In the genomic region with DNA sequence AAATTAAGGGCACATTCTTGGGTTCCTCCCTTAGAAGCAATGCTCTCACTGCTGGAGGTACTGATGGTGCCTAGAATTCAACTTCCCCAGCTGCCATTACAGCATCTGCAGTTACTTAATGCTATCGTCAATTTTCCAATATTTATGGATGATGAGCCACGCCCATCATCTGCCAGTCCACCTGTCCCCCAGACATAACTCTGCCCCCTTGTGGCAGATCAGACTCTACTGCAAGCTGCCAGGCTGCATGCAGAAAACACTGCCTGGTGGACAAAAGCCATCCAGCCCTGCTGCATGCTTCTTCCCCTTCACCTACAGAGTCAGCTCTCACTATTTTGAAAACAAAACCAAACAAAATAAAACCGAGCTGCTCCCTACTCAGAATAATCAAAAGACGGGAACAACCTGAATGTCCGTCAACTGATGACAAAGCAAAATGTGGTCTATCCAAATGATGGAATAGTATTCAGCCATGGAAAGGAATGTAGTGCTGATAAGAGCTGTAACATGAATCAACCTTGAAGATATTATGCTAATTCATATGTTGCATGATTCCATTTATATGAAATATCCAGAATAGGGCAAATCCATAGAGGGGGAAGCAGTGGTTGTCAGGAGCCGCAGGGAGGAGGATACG, we compare ENCODE assay signal across 8 cellular contexts.
DNase-seq lines count a peak whose midpoint lies in the region; ATAC-seq and TF ChIP-seq lines count a peak whose summit lies in the region.

No MANE protein-coding gene starts in this region.

- intact Hi-C loops in psoas muscle (cut with DNase I): loop anchor here (2.0 to 10.0 kb wide), 3 partner anchors 62 to 114 kb away; no protein-coding TSS in a partner anchor
- intact Hi-C loops in tibial artery (cut with DNase I; ENCODE audit: low total_unique reads): no loop called here

- no peaks in the 10 kb centered on the region for H3K4me1 ChIP-seq in endodermal cell (ENCODE audit: control insufficient read depth, insufficient read depth, low read length)
- peaks cover 50% of the 10 kb centered on the region for H3K4me1 ChIP-seq in psoas muscle
- peaks cover 0 to 5% (median 0%) of the 10 kb centered on the region in 4 donors for H3K4me1 ChIP-seq in tibial artery

- H3K27ac ChIP-seq in endodermal cell (ENCODE audit: low read depth, low read length): no peak overlapping the region
- peak overlapping the region; percentile 84 for H3K27ac ChIP-seq in psoas muscle
- H3K27ac ChIP-seq in tibial artery: no peak overlapping the region

- DNase-seq in SIG-M5 treated with dmso at 0.1 percent for 504 hours (lab: John Stamatoyannopoulos, UW; ENCODE audit: unreplicated experiment) (peak; percentile 52), SIG-M5 (lab: John Stamatoyannopoulos, UW) (no peak), HUDEP-2 (lab: John Stamatoyannopoulos, UW; ENCODE audit: unreplicated experiment in 76 of 76) (peak in 46 of 76 experiments; percentile 1 to 71 (median 23)), SHP77 treated with DMSO at 0.1 percent for 48 hours (lab: John Stamatoyannopoulos, UW) (peak; percentile 88), endodermal cell (peak; percentile 83), psoas muscle (no peak), tibial artery (no peak)

- H3K9ac ChIP-seq in endodermal cell (ENCODE audit: extremely low read depth, low read length, poor library complexity, severe bottlenecking): no peak overlapping the region

- H3K36me3 ChIP-seq in endodermal cell (ENCODE audit: control insufficient read depth, insufficient read depth, low read length): no peaks in the 10 kb centered on the region
- no peaks in the 10 kb centered on the region for H3K36me3 ChIP-seq in psoas muscle (ENCODE audit: insufficient read depth in 1 of 2, low read depth in 1 of 2)
- H3K36me3 ChIP-seq in tibial artery: no peaks in the 10 kb centered on the region

- ATAC-seq in GM21576 (IDR thresholded peaks at IDR 0.05; ENCODE audit: unreplicated experiment) (peak; percentile 77), psoas muscle (peak; percentile 63 to 74 (median 71))

- H3K9me3 Mint-ChIP-seq in endodermal cell: no peaks in the 10 kb centered on the region

- H3K36me3 Mint-ChIP-seq in endodermal cell (ENCODE audit: low read depth): no peaks in the 10 kb centered on the region

- no peaks in the 10 kb centered on the region for H3K9me3 ChIP-seq in endodermal cell (ENCODE audit: control insufficient read depth, low read length)
- no peaks in the 10 kb centered on the region for H3K9me3 ChIP-seq in psoas muscle
- H3K9me3 ChIP-seq in tibial artery: no peaks in the 10 kb centered on the region

- no peak overlapping the region for H3K4me3 ChIP-seq in endodermal cell (ENCODE audit: low read length)
- peak overlapping the region; percentile 55 for H3K4me3 ChIP-seq in psoas muscle
- no peak overlapping the region for H3K4me3 ChIP-seq in tibial artery

- no peak overlapping the region for H3K27ac Mint-ChIP-seq in endodermal cell

- no peak overlapping the region for H3K4me3 Mint-ChIP-seq in endodermal cell

- H3K27me3 ChIP-seq in endodermal cell (ENCODE audit: control insufficient read depth, insufficient read depth, low read length, poor library complexity, severe bottlenecking) (no peaks in the 10 kb centered on the region), psoas muscle (ENCODE audit: insufficient read depth in 3 of 3, low read length in 2 of 3) (no peaks in the 10 kb centered on the region), tibial artery (no peaks in the 10 kb centered on the region)

- 56 to 62% methylated on average over 3 to 7 of the region's 7 CpGs for WGBS in endodermal cell (ENCODE audit: insufficient coverage in 1 of 2, insufficient read length in 1 of 2), 2 experiments
- WGBS in psoas muscle, 3 donors: 63 to 77% (median 65%) methylated on average over 7 of the region's 7 CpGs

- H3K4me1 Mint-ChIP-seq in endodermal cell: peaks cover 3% of the 10 kb centered on the region

- peak; percentile 95 for TF ChIP-seq CTCF in endodermal cell (conservative IDR thresholded peaks at IDR 0.05)
- peak; percentile 77 for TF ChIP-seq CTCF in psoas muscle (IDR thresholded peaks at IDR 0.05)
- peak in 1 of 2 experiments; percentile 36 for TF ChIP-seq CTCF in tibial artery (IDR thresholded peaks at IDR 0.05)

- H3K27me3 Mint-ChIP-seq in endodermal cell (ENCODE audit: insufficient read depth): peaks cover 4% of the 10 kb centered on the region

Comparison
In these comparisons a context has a peak if more than half of its experiments do, and no peak if none do; other contexts are left out.
1. DNase-seq: peak in SIG-M5 treated with dmso at 0.1 percent for 504 hours (single experiment), HUDEP-2 (46 of 76), SHP77 treated with DMSO at 0.1 percent for 48 hours (single experiment) and endodermal cell (single experiment); none in SIG-M5 (single experiment), psoas muscle (0 of 2) and tibial artery (0 of 2).